Comparison of ENCODE assay signal across 9 cellular contexts in the genomic region with DNA sequence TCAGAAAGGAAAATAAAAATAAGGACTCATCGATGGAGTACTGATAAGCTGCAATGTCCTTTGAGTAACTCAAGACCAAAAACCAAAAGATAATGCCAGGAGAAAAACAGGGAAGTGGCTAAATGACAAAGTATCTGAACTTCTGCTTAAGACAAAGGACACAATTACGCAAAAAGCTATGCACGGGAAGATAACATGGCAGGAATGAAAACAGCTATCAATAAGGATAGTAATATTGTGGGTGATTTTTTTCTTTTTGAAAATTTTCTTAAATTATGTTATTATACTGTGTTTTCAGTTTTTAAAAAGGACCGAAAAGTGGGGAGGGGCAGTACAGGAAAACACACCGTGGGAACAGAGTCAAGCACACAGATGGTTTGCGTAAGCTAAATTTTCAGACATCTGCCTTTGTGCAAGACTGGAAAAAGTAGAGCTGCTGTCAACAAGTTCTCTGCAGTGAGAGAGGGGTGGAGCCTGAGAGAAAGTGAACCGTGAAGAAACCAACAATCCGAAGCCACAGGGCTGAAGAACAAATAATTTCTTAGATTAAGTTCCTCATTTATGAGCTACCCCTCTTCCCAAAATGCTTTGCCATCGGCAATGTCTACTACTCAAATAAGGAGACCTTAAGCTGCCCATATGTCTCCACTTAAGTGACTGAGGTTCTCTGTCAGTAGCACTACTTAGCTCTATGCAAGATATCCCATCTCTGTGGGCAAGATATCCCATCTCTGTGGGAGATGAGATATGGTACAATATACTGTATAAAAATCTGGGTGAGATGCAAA.
A peak's percentile ranks its signal among the peaks of the same experiment; 100 is the strongest.
DNase-seq lines count a peak whose midpoint lies in the region; ATAC-seq lines count a peak whose summit lies in the region.
"Had no signal": no experiment of that assay in that cellular context is flagged by ENCODE, and none has a peak within 500 bp of the region (broad histone marks: within the 10 kb centered on the region; RNA-seq: fewer than 3 reads in every experiment).

No MANE protein-coding gene starts in this region.

- peak; percentile 37 for DNase-seq in AG08396 (ENCODE audit: low spot score)
- DNase-seq in RPMI8226: peak; percentile 83
- DNase-seq in central memory CD4-positive, alpha-beta T cell: peak; percentile 55
- DNase-seq in lung microvascular endothelial cell (ENCODE audit: low read depth in 2 of 2): peak; percentile 30 to 42
- DNase-seq in ureter (ENCODE audit: low spot score): peak; percentile 58
- no peak for DNase-seq in COR-L47 (lab: John Stamatoyannopoulos, UW)

- peak; percentile 59 for ATAC-seq in GM18520 (IDR thresholded peaks at IDR 0.05; ENCODE audit: unreplicated experiment)
- peak; percentile 62 for ATAC-seq in HG03025 (IDR thresholded peaks at IDR 0.05; ENCODE audit: low FRiP score, unreplicated experiment)
- ATAC-seq: HCT116 had no signal
